27 cellular contexts compared by ENCODE assay signal in genomic region chr19:5434351-5434917, GRCh38. TPM values are rescaled to one million over a fixed set of nuclear protein-coding genes. Genes with fewer than 3 reads are reported as not detected.
DNase-seq lines count a peak whose midpoint lies in the region; ATAC-seq and TF ChIP-seq lines count a peak whose summit lies in the region.
"Had no signal": no experiment of that assay in that cellular context is flagged by ENCODE, and none has a peak within 500 bp of the region (broad histone marks: within the 10 kb centered on the region; RNA-seq: fewer than 3 reads in every experiment).

No MANE protein-coding gene starts in this region.

- H3K36me3 ChIP-seq in GM23338 (ENCODE audit: insufficient read depth) (no peaks in the 10 kb centered on the region), Karpas-422 (ENCODE audit: insufficient read depth, low read length) (no peaks in the 10 kb centered on the region)
- H3K36me3 ChIP-seq: thyroid gland had no signal

- ATAC-seq in GM23338 = no peak
- ATAC-seq in WTC11 = no peak
- ATAC-seq: body of pancreas; left lobe of liver; naive thymus-derived CD4-positive, alpha-beta T cell; right cardiac atrium had no signal

- peaks cover 27% of the 10 kb centered on the region for H3K27me3 Mint-ChIP-seq in GM23338 (ENCODE audit: insufficient read depth, low read depth, poor library complexity)
- peaks cover 64% of the 10 kb centered on the region for H3K27me3 Mint-ChIP-seq in WTC11 (ENCODE audit: low read depth)
- H3K27me3 Mint-ChIP-seq in nephron (ENCODE audit: low read depth) = peaks cover 57% of the 10 kb centered on the region
- peaks cover 5 to 10% (median 6%) of the 10 kb centered on the region in 3 donors for H3K27me3 Mint-ChIP-seq in immature natural killer cell (ENCODE audit: low read depth in 3 of 3)

- H3K4me1 ChIP-seq in GM23338 (ENCODE audit: insufficient read depth) (peaks cover 10% of the 10 kb centered on the region; the same call in 1 of the 2 replicates), Karpas-422 (ENCODE audit: low read length) (peaks cover 3% of the 10 kb centered on the region; the same call in 1 of the 2 replicates)
- H3K4me1 ChIP-seq: body of pancreas, parathyroid adenoma, thyroid gland had no signal

- H3K36me3 Mint-ChIP-seq in GM23338 (ENCODE audit: low read depth) = no peaks in the 10 kb centered on the region; the same call in 2 of the 3 replicates
- no peaks in the 10 kb centered on the region for H3K36me3 Mint-ChIP-seq in WTC11
- H3K36me3 Mint-ChIP-seq in nephron (ENCODE audit: low read depth) = no peaks in the 10 kb centered on the region
- H3K36me3 Mint-ChIP-seq in immature natural killer cell = no peaks in the 10 kb centered on the region
- H3K36me3 Mint-ChIP-seq: activated naive CD8-positive, alpha-beta T cell; CD14-positive monocyte; naive thymus-derived CD4-positive, alpha-beta T cell had no signal

- H3K27ac ChIP-seq in GM23338 (ENCODE audit: low read depth) (no peak overlapping the region), Karpas-422 (ENCODE audit: low read length) (no peak overlapping the region)
- H3K27ac ChIP-seq: body of pancreas, parathyroid adenoma, thyroid gland had no signal

- H3K4me3 ChIP-seq in GM23338 (no peak overlapping the region), Karpas-422 (ENCODE audit: low read length) (no peak overlapping the region)
- H3K4me3 ChIP-seq: body of pancreas, thyroid gland had no signal

- H3K4me2 ChIP-seq in GM23338 = peak overlapping the region; percentile 57; the same call in 1 of the 2 replicates
- no peak overlapping the region for H3K4me2 ChIP-seq in Karpas-422 (ENCODE audit: low read depth, low read length, poor library complexity, severe bottlenecking)

- H3K4me3 Mint-ChIP-seq in GM23338 = no peak overlapping the region
- peak overlapping the region; percentile 25 for H3K4me3 Mint-ChIP-seq in WTC11
- peak overlapping the region in 2 of 3 experiments; percentile 17 to 46 for H3K4me3 Mint-ChIP-seq in nephron
- H3K4me3 Mint-ChIP-seq in immature natural killer cell = no peak overlapping the region
- H3K4me3 Mint-ChIP-seq: activated naive CD8-positive, alpha-beta T cell; CD14-positive monocyte; naive thymus-derived CD4-positive, alpha-beta T cell; stimulated activated naive CD8-positive, alpha-beta T cell treated with anti-CD3 and anti-CD28 coated beads, Interleukin-15, Interleukin-2, amounts not matched to agents 100 ng/mL and 50 ng/mL, for 24 hours had no signal

- H3K9me2 ChIP-seq in GM23338 (ENCODE audit: insufficient read depth) = no peaks in the 10 kb centered on the region
- no peaks in the 10 kb centered on the region for H3K9me2 ChIP-seq in Karpas-422 (replicated peaks; ENCODE audit: insufficient read depth, low read length)

- CTCF ChIA-PET in WTC11 (lab: Charles Lee) = interaction anchor here (0.9 kb wide), 1 partner anchor 37 kb away, joined by 3 read pairs; no protein-coding TSS in a partner anchor

- H3K4me1 Mint-ChIP-seq in GM23338 (peaks cover 25% of the 10 kb centered on the region), WTC11 (peaks cover 21% of the 10 kb centered on the region), nephron (no peaks in the 10 kb centered on the region), immature natural killer cell (no peaks in the 10 kb centered on the region)
- H3K4me1 Mint-ChIP-seq: CD14-positive monocyte had no signal

- H2AFZ ChIP-seq in GM23338 = no peak overlapping the region
- H2AFZ ChIP-seq in Karpas-422 (ENCODE audit: low read length) = no peak overlapping the region
- H2AFZ ChIP-seq: parathyroid adenoma had no signal

- no peaks in the 10 kb centered on the region for H3K79me2 ChIP-seq in GM23338 (replicated peaks; ENCODE audit: insufficient read depth)
- no peaks in the 10 kb centered on the region for H3K79me2 ChIP-seq in Karpas-422 (ENCODE audit: low read length)
- H3K79me2 ChIP-seq: parathyroid adenoma had no signal

- H4K20me1 ChIP-seq in GM23338 (replicated peaks; ENCODE audit: insufficient read depth) (no peaks in the 10 kb centered on the region), Karpas-422 (ENCODE audit: insufficient read depth, low read depth, low read length) (no peaks in the 10 kb centered on the region)

- H3F3A ChIP-seq in GM23338 (replicated peaks; ENCODE audit: low read depth) = no peaks in the 10 kb centered on the region

- POLR2A ChIA-PET in WTC11 (lab: Charles Lee) = no interaction called here

- no peaks in the 10 kb centered on the region for H3K9me3 Mint-ChIP-seq in GM23338
- H3K9me3 Mint-ChIP-seq in WTC11 = no peaks in the 10 kb centered on the region
- H3K9me3 Mint-ChIP-seq in nephron = peaks cover 2% of the 10 kb centered on the region
- peaks cover 0 to 1% (median 0%) of the 10 kb centered on the region in 6 donors for H3K9me3 Mint-ChIP-seq in immature natural killer cell
- H3K9me3 Mint-ChIP-seq: stimulated activated naive CD8-positive, alpha-beta T cell treated with anti-CD3 and anti-CD28 coated beads, Interleukin-15, Interleukin-2, amounts not matched to agents 100 ng/mL and 50 ng/mL, for 24 hours had no signal

- H3K27me3 ChIP-seq in GM23338 (ENCODE audit: insufficient read depth) (peaks cover 23% of the 10 kb centered on the region; the same call in 1 of the 2 replicates), Karpas-422 (ENCODE audit: low read length) (no peaks in the 10 kb centered on the region)
- H3K27me3 ChIP-seq: body of pancreas had no signal

- TF ChIP-seq CTCF in GM23338 (conservative IDR thresholded peaks at IDR 0.05; ENCODE audit: low read depth in 2 of 2) (no peak), WTC11 (IDR thresholded peaks at IDR 0.05) (no peak), nephron (IDR thresholded peaks at IDR 0.05; ENCODE audit: unreplicated experiment in 3 of 3) (no peak)

- H3K9me3 ChIP-seq in Karpas-422 (ENCODE audit: low read length) = no peaks in the 10 kb centered on the region
- H3K9me3 ChIP-seq: body of pancreas, thyroid gland had no signal

- DNase-seq in GM23338 (ENCODE audit: low spot score) = no peak
- peak; percentile 44 for DNase-seq in Karpas-422
- no peak for DNase-seq in WTC11 (ENCODE audit: low spot score)
- no peak for DNase-seq in NCI-H1930 (lab: John Stamatoyannopoulos, UW)
- DNase-seq in immature natural killer cell = no peak
- DNase-seq in amygdala (lab: John Stamatoyannopoulos, UW) = no peak
- no peak for DNase-seq in cerebellar nuclear complex (lab: John Stamatoyannopoulos, UW)
- DNase-seq: activated CD4-positive, CD25-positive, alpha-beta regulatory T cell; body of pancreas; effector CD8-positive, alpha-beta T cell; foreskin melanocyte; hippocampal formation; MV-4-11; naive thymus-derived CD4-positive, alpha-beta T cell; NCI-H146; NCI-H2171; NCI-H524 treated with DMSO at 0.1 percent for 48 hours; right cardiac atrium; RPMI8226; thyroid gland had no signal

- H3K27ac Mint-ChIP-seq in GM23338 (no peak overlapping the region), WTC11 (no peak overlapping the region), nephron (no peak overlapping the region), immature natural killer cell (no peak overlapping the region)
- H3K27ac Mint-ChIP-seq: activated naive CD8-positive, alpha-beta T cell; naive thymus-derived CD4-positive, alpha-beta T cell; stimulated activated naive CD8-positive, alpha-beta T cell treated with anti-CD3 and anti-CD28 coated beads, Interleukin-15, Interleukin-2, amounts not matched to agents 100 ng/mL and 50 ng/mL, for 24 hours had no signal

- no peak overlapping the region for H3K9ac ChIP-seq in Karpas-422 (ENCODE audit: low read length)
- H3K9ac ChIP-seq: parathyroid adenoma had no signal

TF ChIP-seq in GM23338, 12 proteins besides CTCF, POLR2A, EP300 and RAD21 (continues in another document):
- TF ChIP-seq ZNF114 (CRISPR knock-in tag; IDR thresholded peaks at IDR 0.05) = no peak
- no peak for TF ChIP-seq EZH2 (IDR thresholded peaks at IDR 0.05; ENCODE audit: low read depth, unreplicated experiment)

TF ChIP-seq in WTC11, 78 proteins besides CTCF, POLR2A, EP300 and RAD21 (continues in another document):
- TF ChIP-seq, protein P1, sequence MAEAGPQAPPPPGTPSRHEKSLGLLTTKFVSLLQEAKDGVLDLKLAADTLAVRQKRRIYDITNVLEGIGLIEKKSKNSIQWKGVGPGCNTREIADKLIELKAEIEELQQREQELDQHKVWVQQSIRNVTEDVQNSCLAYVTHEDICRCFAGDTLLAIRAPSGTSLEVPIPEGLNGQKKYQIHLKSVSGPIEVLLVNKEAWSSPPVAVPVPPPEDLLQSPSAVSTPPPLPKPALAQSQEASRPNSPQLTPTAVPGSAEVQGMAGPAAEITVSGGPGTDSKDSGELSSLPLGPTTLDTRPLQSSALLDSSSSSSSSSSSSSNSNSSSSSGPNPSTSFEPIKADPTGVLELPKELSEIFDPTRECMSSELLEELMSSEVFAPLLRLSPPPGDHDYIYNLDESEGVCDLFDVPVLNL (CRISPR knock-in tag; IDR thresholded peaks at IDR 0.05; ENCODE audit: borderline replicate concordance, low read depth) = no peak
- no peak for TF ChIP-seq ZNF219 (CRISPR knock-in tag; IDR thresholded peaks at IDR 0.05; ENCODE audit: borderline replicate concordance)
- no peak for TF ChIP-seq ZMAT4 (CRISPR knock-in tag; IDR thresholded peaks at IDR 0.05)
- no peak for TF ChIP-seq ZNF317 (CRISPR knock-in tag; IDR thresholded peaks at IDR 0.05; ENCODE audit: borderline replicate concordance, low read depth)
- no peak for TF ChIP-seq ZSCAN18 (CRISPR knock-in tag; IDR thresholded peaks at IDR 0.05)
- TF ChIP-seq OVOL2 (CRISPR knock-in tag; IDR thresholded peaks at IDR 0.05; ENCODE audit: borderline replicate concordance) = no peak
- TF ChIP-seq TCF7 (CRISPR knock-in tag; IDR thresholded peaks at IDR 0.05; ENCODE audit: low read depth) = no peak

RNA-seq across cellular contexts. Expression of gene ZNRF4, which starts 20.8 kb away (rescaled TPM):
- total RNA-seq in GM23338 (2014; rRNA removed; shearing (Covaris generic)) = not detected in 2 replicates
- not detected in 2 replicates for polyA plus RNA-seq in GM23338 (2016; fragmentation: Nextera tagmentation; extraction: Ambion mirVana)
- total RNA-seq in Karpas-422 (2014; rRNA removed; shearing (Covaris generic); ENCODE audit: low replicate concordance) = not detected in 2 replicates
- total RNA-seq in WTC11 (2021) = not detected in 3 replicates
- not detected for polyA plus RNA-seq in immature natural killer cell
- total RNA-seq: body of pancreas; left lobe of liver; naive thymus-derived CD4-positive, alpha-beta T cell; right cardiac atrium had no signal
- polyA plus RNA-seq: CD14-positive monocyte; esophagus; naive thymus-derived CD4-positive, alpha-beta T cell; right cardiac atrium had no signal

Comparison
In these comparisons a context has a peak if more than half of its experiments do, and no peak if none do; other contexts are left out.
1. H3K4me3 Mint-ChIP-seq: peak in WTC11 (single experiment) and nephron (2 of 3); none in GM23338 (single experiment) and immature natural killer cell (0 of 5).